Comparison of ENCODE assay signal across 8 cellular contexts in the genomic region with DNA sequence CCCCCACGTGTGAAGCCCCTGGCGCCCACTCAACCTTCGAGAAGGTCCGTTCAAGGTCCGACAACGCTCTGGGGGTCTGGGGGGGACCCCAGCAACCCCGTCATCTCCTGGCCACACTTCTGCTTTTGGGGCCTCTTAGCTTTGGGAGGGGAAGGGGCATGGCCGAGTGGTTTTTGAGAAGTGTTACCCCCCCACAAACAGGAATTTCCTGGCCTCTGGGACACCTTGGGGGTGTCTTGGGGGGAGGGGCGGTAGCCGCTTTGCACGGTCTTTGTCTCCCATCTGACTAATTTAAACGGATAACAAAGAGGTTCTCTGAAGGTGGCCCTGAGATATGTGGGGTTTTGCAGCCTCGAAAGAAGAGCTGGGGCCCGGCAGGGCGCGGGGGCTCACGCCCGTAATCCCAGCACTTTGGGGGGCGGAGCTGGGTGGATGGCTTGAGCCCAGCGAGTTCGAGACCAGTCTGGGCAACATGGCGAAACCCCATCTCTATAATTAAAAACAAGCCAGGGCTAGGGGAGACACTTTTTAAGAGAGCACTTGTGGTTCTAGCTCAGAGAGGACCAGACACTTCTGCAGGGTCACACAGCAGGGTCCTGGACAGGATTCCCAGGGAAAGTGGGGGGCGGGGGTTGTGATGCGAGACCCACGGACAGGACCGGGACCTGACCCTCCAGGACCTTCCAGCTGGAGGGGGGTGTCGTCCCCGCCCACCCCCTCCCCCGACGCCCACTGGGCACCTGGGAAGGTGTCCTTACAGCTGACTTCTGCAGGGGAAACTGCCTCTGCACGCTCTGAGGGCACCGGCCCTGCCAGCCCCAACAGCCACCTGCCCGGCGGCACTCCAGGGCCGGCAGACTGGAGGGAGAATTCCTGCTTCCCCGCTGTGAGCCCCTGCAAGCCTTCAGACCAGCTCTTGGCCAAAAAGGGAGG. TPM values are rescaled to one million over a fixed set of nuclear protein-coding genes. Genes with fewer than 3 reads are reported as not detected.
DNase-seq lines count a peak whose midpoint lies in the region; ATAC-seq and TF ChIP-seq lines count a peak whose summit lies in the region.

No MANE protein-coding gene starts in this region.

- TF ChIP-seq RAD21 in neural cell (conservative IDR thresholded peaks at IDR 0.05): no peak

- peak overlapping the region; percentile 91 for H3K9ac ChIP-seq in neural cell (ENCODE audit: low read length)

- H3K27ac ChIP-seq in GM23338 (ENCODE audit: low read depth): peak overlapping the region; percentile 98
- peak overlapping the region; percentile 59 for H3K27ac ChIP-seq in neural cell (ENCODE audit: low read length)

- TF ChIP-seq CTCF in GM23338 (conservative IDR thresholded peaks at IDR 0.05; ENCODE audit: low read depth in 2 of 2): no peak
- TF ChIP-seq CTCF in neural cell (IDR thresholded peaks at IDR 0.05; ENCODE audit: poor library complexity, severe bottlenecking): no peak

- H3K9me3 Mint-ChIP-seq in GM23338: no peaks in the 10 kb centered on the region

- H3K4me1 ChIP-seq in GM23338 (ENCODE audit: insufficient read depth): peaks cover 8% of the 10 kb centered on the region

- in situ Hi-C loops in ACHN (cut with HindIII; ENCODE audit: low pct_ligation_motif_present, low pct_unique_long_range_greater_than_20kb, low sequenced_read_pairs): no loop called here

- H2AFZ ChIP-seq in GM23338 (no peak overlapping the region), neural cell (ENCODE audit: low read depth, low read length) (no peak overlapping the region)

- peak overlapping the region; percentile 98 for H3K27ac Mint-ChIP-seq in GM23338

- H3F3A ChIP-seq in GM23338 (replicated peaks; ENCODE audit: low read depth) (peaks cover 21% of the 10 kb centered on the region; the same call in 1 of the 2 replicates), neural cell (ENCODE audit: insufficient read depth, low read length, poor library complexity, severe bottlenecking) (no peaks in the 10 kb centered on the region)

- H3K79me2 ChIP-seq in GM23338 (replicated peaks; ENCODE audit: insufficient read depth) (peaks cover 41% of the 10 kb centered on the region), neural cell (replicated peaks; ENCODE audit: insufficient read depth, low read length) (peaks cover 19% of the 10 kb centered on the region)

- peak overlapping the region; percentile 99 for H3K4me2 ChIP-seq in GM23338
- peak overlapping the region; percentile 35 for H3K4me2 ChIP-seq in neural cell (ENCODE audit: low read length)

- peaks cover 24% of the 10 kb centered on the region for H3K27me3 Mint-ChIP-seq in GM23338 (ENCODE audit: insufficient read depth, low read depth, poor library complexity)

- peaks cover 11% of the 10 kb centered on the region for H3K36me3 ChIP-seq in GM23338 (ENCODE audit: insufficient read depth)
- no peaks in the 10 kb centered on the region for H3K36me3 ChIP-seq in neural cell (ENCODE audit: insufficient read depth, low read length)

- H3K4me3 Mint-ChIP-seq in GM23338: peak overlapping the region; percentile 95

- peaks cover 27% of the 10 kb centered on the region for H3K36me3 Mint-ChIP-seq in GM23338 (ENCODE audit: low read depth)

- peak; percentile 2 for ATAC-seq in GM23338
- peak; percentile 19 for ATAC-seq in esophagus mucosa

- DNase-seq in ACHN: peak; percentile 30
- DNase-seq in GM23338 (ENCODE audit: low spot score): no peak
- peak; percentile 38 for DNase-seq in UCSD-AML1 (lab: John Stamatoyannopoulos, UW; ENCODE audit: unreplicated experiment)
- DNase-seq in DMS153 treated with DMSO at 0.1 percent for 48 hours (lab: John Stamatoyannopoulos, UW; ENCODE audit: unreplicated experiment): no peak
- no peak for DNase-seq in amniotic stem cell (lab: John Stamatoyannopoulos, UW)
- no peak for DNase-seq in NCI-H1694 (lab: John Stamatoyannopoulos, UW)

- no peaks in the 10 kb centered on the region for H3K9me3 ChIP-seq in neural cell (ENCODE audit: low read length)

- H3K9me2 ChIP-seq in GM23338 (ENCODE audit: insufficient read depth) (no peaks in the 10 kb centered on the region), neural cell (ENCODE audit: insufficient read depth, low read length) (no peaks in the 10 kb centered on the region)

- H3K4me3 ChIP-seq in GM23338 (peak overlapping the region; percentile 99), neural cell (ENCODE audit: low read length) (peak overlapping the region; percentile 85)

- peaks cover 11% of the 10 kb centered on the region for H4K20me1 ChIP-seq in GM23338 (replicated peaks; ENCODE audit: insufficient read depth)
- no peaks in the 10 kb centered on the region for H4K20me1 ChIP-seq in neural cell (ENCODE audit: insufficient read depth)

- no peak for TF ChIP-seq EP300 in neural cell (conservative IDR thresholded peaks at IDR 0.05; ENCODE audit: poor library complexity, severe bottlenecking)

- H3K4me1 Mint-ChIP-seq in GM23338: peaks cover 14% of the 10 kb centered on the region

- no peaks in the 10 kb centered on the region for H3K27me3 ChIP-seq in GM23338 (ENCODE audit: insufficient read depth)
- peaks cover 5% of the 10 kb centered on the region for H3K27me3 ChIP-seq in neural cell (ENCODE audit: insufficient read depth, low read depth, low read length)

TF ChIP-seq in GM23338, 12 proteins besides CTCF, POLR2A, EP300 and RAD21 (continues in another document):
- no peak for TF ChIP-seq ETS1 (IDR thresholded peaks at IDR 0.05)
- TF ChIP-seq ZNF114 (CRISPR knock-in tag; IDR thresholded peaks at IDR 0.05): no peak
- TF ChIP-seq NANOG (IDR thresholded peaks at IDR 0.05; ENCODE audit: borderline replicate concordance): no peak
- TF ChIP-seq EZH2 (IDR thresholded peaks at IDR 0.05; ENCODE audit: low read depth, unreplicated experiment): no peak

TF ChIP-seq in neural cell, 6 proteins besides CTCF, POLR2A, EP300 and RAD21:
- TF ChIP-seq EZH2 (IDR thresholded peaks at IDR 0.05; ENCODE audit: borderline replicate concordance, insufficient read depth, low read length, poor library complexity, severe bottlenecking) (no peak), REST (IDR thresholded peaks at IDR 0.05; ENCODE audit: borderline replicate concordance) (no peak), TAF1 (IDR thresholded peaks at IDR 0.05; ENCODE audit: low read depth) (no peak), SMC3 (conservative IDR thresholded peaks at IDR 0.05; ENCODE audit: poor library complexity) (no peak), MXI1 (conservative IDR thresholded peaks at IDR 0.05; ENCODE audit: poor library complexity, severe bottlenecking) (no peak), POLR2AphosphoS5 (IDR thresholded peaks at IDR 0.05) (no peak)

RNA-seq across cellular contexts. Expression of gene CNN2, which starts 0.9 kb away (rescaled TPM):
- total RNA-seq in GM23338 (2014; rRNA removed; shearing (Covaris generic)): 392 and 426 TPM in 2 replicates
- 314 and 330 TPM in 2 replicates for polyA plus RNA-seq in GM23338 (2016; fragmentation: Nextera tagmentation; extraction: Ambion mirVana)
- 183 TPM for total RNA-seq in esophagus mucosa
- polyA plus RNA-seq in neural cell: 42.8 and 45.3 TPM in 2 replicates
- 54.0 and 58.2 TPM in 2 replicates for polyA minus RNA-seq in neural cell

RNA-seq across cellular contexts. Expression of gene RNU6-2, which starts 6.0 kb away (rescaled TPM):
- total RNA-seq in GM23338 (2014; rRNA removed; shearing (Covaris generic)): not detected in 2 replicates
- polyA plus RNA-seq in GM23338 (2016; fragmentation: Nextera tagmentation; extraction: Ambion mirVana): not detected in 2 replicates
- total RNA-seq in esophagus mucosa: not detected
- polyA plus RNA-seq in neural cell: not detected in 2 replicates
- not detected in 2 replicates for polyA minus RNA-seq in neural cell

RNA-seq across cellular contexts. Expression of gene TMEM259, which starts 6.4 kb away (rescaled TPM):
- total RNA-seq in GM23338 (2014; rRNA removed; shearing (Covaris generic)): 144 and 196 TPM in 2 replicates
- polyA plus RNA-seq in GM23338 (2016; fragmentation: Nextera tagmentation; extraction: Ambion mirVana) (82.8 and 84.5 TPM in 2 replicates), neural cell (176 and 208 TPM in 2 replicates)
- total RNA-seq in esophagus mucosa: 72.3 TPM
- polyA minus RNA-seq in neural cell: 56.3 and 75.7 TPM in 2 replicates

RNA-seq across cellular contexts. Expression of gene ABCA7, which starts 12.6 kb away (rescaled TPM):
- total RNA-seq in GM23338 (2014; rRNA removed; shearing (Covaris generic)): 18.1 and 22.2 TPM in 2 replicates
- polyA plus RNA-seq in GM23338 (2016; fragmentation: Nextera tagmentation; extraction: Ambion mirVana) (27.4 and 30.3 TPM in 2 replicates), neural cell (51.8 and 75.2 TPM in 2 replicates)
- total RNA-seq in esophagus mucosa: 24.8 TPM
- 36.2 and 36.3 TPM in 2 replicates for polyA minus RNA-seq in neural cell

RNA-seq across cellular contexts. Expression of gene GRIN3B, which starts 27.1 kb away (rescaled TPM):
- total RNA-seq in GM23338 (2014; rRNA removed; shearing (Covaris generic)): 0.23 and 2.8 TPM in 2 replicates
- polyA plus RNA-seq in GM23338 (2016; fragmentation: Nextera tagmentation; extraction: Ambion mirVana): 0.11 and 0.28 TPM in 2 replicates
- total RNA-seq in esophagus mucosa: not detected
- 0.46 and 5.0 TPM in 2 replicates for polyA plus RNA-seq in neural cell
- polyA minus RNA-seq in neural cell: 0.12 and 0.24 TPM in 2 replicates

Comparison
In these comparisons a context has a peak if more than half of its experiments do, and no peak if none do; other contexts are left out.
1. DNase-seq: peak in ACHN (single experiment) and UCSD-AML1 (single experiment); none in GM23338 (single experiment), DMS153 treated with DMSO at 0.1 percent for 48 hours (single experiment), amniotic stem cell (single experiment) and NCI-H1694 (single experiment).